Comparison of ENCODE assay signal across 20 cellular contexts in genomic region chr7:69757528-69757927, GRCh38.
DNase-seq lines count a peak whose midpoint lies in the region; ATAC-seq and TF ChIP-seq lines count a peak whose summit lies in the region.
"Had no signal": no experiment of that assay in that cellular context is flagged by ENCODE, and none has a peak within 500 bp of the region (broad histone marks: within the 10 kb centered on the region; RNA-seq: fewer than 3 reads in every experiment).

No MANE protein-coding gene starts in this region.

- H2BK15ac ChIP-seq in mesenchymal stem cell (ENCODE audit: low read depth, poor library complexity, severe bottlenecking) = no peak overlapping the region

- peak overlapping the region in 9 of 11 experiments; percentile 11 to 68 (median 52); a peak in 16 of 22 replicates for H3K4me2 ChIP-seq in BLaER1 treated with 17β-estradiol and CSF1 and Interleukin-3, amounts not matched to agents 10 nM and 100 nM
- H3K4me2 ChIP-seq in mesenchymal stem cell (ENCODE audit: low read length, poor library complexity, severe bottlenecking) = no peak overlapping the region

- H2BK12ac ChIP-seq in mesenchymal stem cell (ENCODE audit: low read length in 2 of 2) = no peak overlapping the region

- H2BK5ac ChIP-seq in mesenchymal stem cell (ENCODE audit: low read depth, low read length, poor library complexity, severe bottlenecking) = no peak overlapping the region

- DNase-seq in mesenchymal stem cell (no peak), NCI-H748 (lab: John Stamatoyannopoulos, UW; ENCODE audit: unreplicated experiment) (no peak)
- no peak for DNase-seq in effector CD4-positive, alpha-beta T cell
- DNase-seq: BE2C; CD4-positive, alpha-beta memory T cell; DMS153; GDM1; H7; HFFc6; MM.1S; NCI-H1092; NCI-H1436; NCI-H187 treated with DMSO at 0.1 percent for 48 hours; NCI-H226; NCI-H510A treated with DMSO at 0.1 percent for 48 hours; NCI-H774 had no signal

- no peak overlapping the region for H4K91ac ChIP-seq in mesenchymal stem cell (ENCODE audit: low read length)

- H3K14ac ChIP-seq in mesenchymal stem cell (ENCODE audit: low read length in 2 of 2) = no peak overlapping the region

- H4K20me1 ChIP-seq in BLaER1 treated with 17β-estradiol and CSF1 and Interleukin-3, amounts not matched to agents 10 nM and 100 nM = peaks cover 0 to 75% (median 49%) of the 10 kb centered on the region in 11 experiments; a peak in 10 of 22 replicates

- H3K9ac ChIP-seq in BLaER1 treated with 17β-estradiol and CSF1 and Interleukin-3, amounts not matched to agents 10 nM and 100 nM = peak overlapping the region in 2 of 11 experiments; percentile 12 to 28; a peak in 2 of 22 replicates
- H3K9ac ChIP-seq in mesenchymal stem cell (ENCODE audit: low read length) = peak overlapping the region; percentile 6

- TF ChIP-seq CTCF in HEK293 (tag by site-specific recombination; IDR thresholded peaks at IDR 0.05) (no peak), VCaP (conservative IDR thresholded peaks at IDR 0.05) (0 out of 2 replicates have a peak, but pooled peaks have one; percentile 14)

- H3K4ac ChIP-seq in mesenchymal stem cell (ENCODE audit: low read depth in 1 of 2, low read length in 2 of 2) = no peak overlapping the region

- H3K4me1 ChIP-seq in BLaER1 treated with 17β-estradiol and CSF1 and Interleukin-3, amounts not matched to agents 10 nM and 100 nM = peaks cover 37 to 67% (median 60%) of the 10 kb centered on the region in 10 experiments
- peaks cover 41% of the 10 kb centered on the region for H3K4me1 ChIP-seq in HEK293 (ENCODE audit: control insufficient read depth, insufficient read depth, low read length)
- H3K4me1 ChIP-seq in mesenchymal stem cell (ENCODE audit: control insufficient read depth, insufficient read depth, low read depth, low read length) = peaks cover 2% of the 10 kb centered on the region

- no peak overlapping the region for H4K8ac ChIP-seq in mesenchymal stem cell (ENCODE audit: low read length)

- H3K9me3 ChIP-seq in BLaER1 treated with 17β-estradiol and CSF1 and Interleukin-3, amounts not matched to agents 10 nM and 100 nM (replicated peaks in 1 of 11) = no peaks in the 10 kb centered on the region
- H3K9me3 ChIP-seq in HEK293 (ENCODE audit: control insufficient read depth, insufficient read depth, low read depth, low read length) (no peaks in the 10 kb centered on the region), mesenchymal stem cell (ENCODE audit: control insufficient read depth, low read length) (no peaks in the 10 kb centered on the region)
- H3K9me3 ChIP-seq: BE2C had no signal

- peak overlapping the region in 6 of 11 experiments; percentile 6 to 60 (median 44); a peak in 8 of 22 replicates for H3K27ac ChIP-seq in BLaER1 treated with 17β-estradiol and CSF1 and Interleukin-3, amounts not matched to agents 10 nM and 100 nM
- H3K27ac ChIP-seq in HEK293 (ENCODE audit: extremely low read depth, low read depth, low read length) (peak overlapping the region; percentile 48; the same call in 1 of the 2 replicates), VCaP (peak overlapping the region; percentile 37), mesenchymal stem cell (ENCODE audit: low read length, poor library complexity, severe bottlenecking) (no peak overlapping the region)

- no peak for ATAC-seq in HG03175 (IDR thresholded peaks at IDR 0.05; ENCODE audit: unreplicated experiment)

- no peak overlapping the region for H2AK5ac ChIP-seq in mesenchymal stem cell (ENCODE audit: low read length, severe bottlenecking)

- H3K18ac ChIP-seq in mesenchymal stem cell (ENCODE audit: low read depth in 1 of 2, low read length in 2 of 2) = no peak overlapping the region

- peaks cover 16% of the 10 kb centered on the region for H3K79me1 ChIP-seq in mesenchymal stem cell (replicated peaks; ENCODE audit: low read length, poor library complexity, severe bottlenecking)

- CTCF ChIA-PET in HEK293 (lab: Yijun Ruan, JAX) = no interaction called here

- no peak overlapping the region for H3K4me3 ChIP-seq in BLaER1 treated with 17β-estradiol and CSF1 and Interleukin-3, amounts not matched to agents 10 nM and 100 nM
- H3K4me3 ChIP-seq in HEK293 (ENCODE audit: low read depth, low read length) (no peak overlapping the region), mesenchymal stem cell (ENCODE audit: insufficient read depth in 1 of 2, low read depth in 1 of 2, low read length in 2 of 2) (no peak overlapping the region)

- H3K23ac ChIP-seq in mesenchymal stem cell (ENCODE audit: low read length in 2 of 2) = no peak overlapping the region

- H3K36me3 ChIP-seq in BLaER1 treated with 17β-estradiol and CSF1 and Interleukin-3, amounts not matched to agents 10 nM and 100 nM = peaks cover 0 to 4% (median 0%) of the 10 kb centered on the region in 11 experiments; a peak in 1 of 22 replicates
- no peaks in the 10 kb centered on the region for H3K36me3 ChIP-seq in HEK293 (ENCODE audit: control insufficient read depth in 2 of 2, insufficient read depth in 1 of 2, low read length in 2 of 2)
- H3K36me3 ChIP-seq in mesenchymal stem cell (ENCODE audit: control insufficient read depth in 1 of 2, insufficient read depth in 2 of 2, low read depth in 1 of 2, low read length in 2 of 2) = no peaks in the 10 kb centered on the region
- H3K36me3 ChIP-seq: BE2C had no signal

- H2AFZ ChIP-seq in mesenchymal stem cell (ENCODE audit: low read depth, low read length) = no peak overlapping the region

- H3K27me3 ChIP-seq in BLaER1 treated with 17β-estradiol and CSF1 and Interleukin-3, amounts not matched to agents 10 nM and 100 nM = no peaks in the 10 kb centered on the region
- no peaks in the 10 kb centered on the region for H3K27me3 ChIP-seq in mesenchymal stem cell (ENCODE audit: control insufficient read depth in 1 of 2, insufficient read depth in 1 of 2, low read length in 2 of 2)
- H3K27me3 ChIP-seq: BE2C had no signal

- 95% methylated on average over 1 of the region's 1 CpG for WGBS in mesenchymal stem cell

- POLR2A ChIA-PET in HEK293 (lab: Yijun Ruan, JAX) = no interaction called here

- no peak overlapping the region for H2BK120ac ChIP-seq in mesenchymal stem cell (ENCODE audit: low read depth, low read length)

TF ChIP-seq in HEK293, 187 proteins besides CTCF, POLR2A, EP300 and RAD21:
- TF ChIP-seq ZFP37 (tag by site-specific recombination; IDR thresholded peaks at IDR 0.05) (no peak), MEIS1 (CRISPR knock-in tag; IDR thresholded peaks at IDR 0.05; ENCODE audit: borderline replicate concordance) (no peak), REPIN1 (tag by site-specific recombination; IDR thresholded peaks at IDR 0.05; ENCODE audit: low read depth) (no peak), ZNF10 (tag by site-specific recombination; IDR thresholded peaks at IDR 0.05) (no peak), ZNF510 (tag by site-specific recombination; IDR thresholded peaks at IDR 0.05; ENCODE audit: insufficient replicate concordance) (no peak)
